ENCODE assay signal across 8 cellular contexts in the genomic region with DNA sequence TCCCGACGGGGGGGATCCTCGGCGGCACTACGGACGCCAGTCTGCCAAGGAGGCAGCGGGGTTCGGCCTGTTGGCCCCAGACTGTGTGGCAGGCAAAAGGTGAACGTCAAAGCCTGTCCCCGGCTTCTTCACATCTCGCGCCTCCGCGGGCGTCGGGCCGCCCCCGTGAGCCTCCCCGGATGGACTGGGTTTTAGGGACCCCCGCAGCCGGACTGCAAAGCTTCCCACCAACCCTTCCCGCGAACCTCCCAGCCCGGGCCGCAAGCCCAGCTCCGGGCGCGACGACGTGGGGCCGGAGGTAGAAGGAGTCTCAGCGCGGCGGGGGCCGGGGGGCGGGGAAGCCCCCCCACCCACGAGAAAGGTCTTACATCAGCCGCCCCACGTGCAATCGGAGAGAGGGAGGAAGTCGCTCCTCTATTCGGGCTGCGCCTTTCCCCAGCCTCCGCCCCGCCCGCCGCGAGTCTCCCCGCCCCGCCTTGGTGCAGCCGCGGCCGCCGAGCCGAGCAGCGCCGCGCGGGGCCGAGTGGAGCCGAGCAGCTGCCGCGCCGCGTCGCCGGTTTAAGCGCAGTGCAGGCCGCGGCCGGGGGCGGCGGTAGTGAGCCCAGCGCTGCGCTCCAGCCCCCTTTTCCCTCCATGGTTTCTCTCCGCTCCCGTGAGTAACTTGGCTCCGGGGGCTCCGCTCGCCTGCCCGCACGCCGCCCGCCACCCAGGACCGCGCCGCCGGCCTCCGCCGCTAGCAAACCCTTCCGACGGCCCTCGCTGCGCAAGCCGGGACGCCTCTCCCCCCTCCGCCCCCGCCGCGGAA. TPM values are rescaled to one million over a fixed set of nuclear protein-coding genes. Genes with fewer than 3 reads are reported as not detected.
DNase-seq lines count a peak whose midpoint lies in the region; ATAC-seq and TF ChIP-seq lines count a peak whose summit lies in the region.

A gene (plus strand): TSS at position 623 of the 805 bp plus-strand sequence. CDS start 215 bp downstream, outside the sequence.

- TF ChIP-seq CTCF in CD14-positive monocyte (IDR thresholded peaks at IDR 0.05) (peak; percentile 97), lower leg skin (IDR thresholded peaks at IDR 0.05) (no peak)

- no peak for TF ChIP-seq POLR2A in lower leg skin (IDR thresholded peaks at IDR 0.05)

- peaks cover 3 to 6% (median 3%) of the 10 kb centered on the region in 3 donors for H3K27me3 Mint-ChIP-seq in CD14-positive monocyte (ENCODE audit: low read depth in 3 of 3)

- no peaks in the 10 kb centered on the region for H3K36me3 Mint-ChIP-seq in CD14-positive monocyte

- peak within 1 kb of the TSS; percentile 83 to 90 for H3K4me3 Mint-ChIP-seq in CD14-positive monocyte

- H3K27ac Mint-ChIP-seq in CD14-positive monocyte, result peak within 1 kb of the TSS; percentile 59 to 89 (median 85)

- H3K4me1 Mint-ChIP-seq in CD14-positive monocyte, result peaks cover 31% of the 10 kb centered on the region

- H3K4me3 ChIP-seq in lower leg skin (ENCODE audit: low read depth, poor library complexity, severe bottlenecking), result peak within 1 kb of the TSS; percentile 98

- DNase-seq in CD14-positive monocyte (ENCODE audit: low spot score) (peak; percentile 86), NCI-H748 treated with DMSO at 0.1 percent for 48 hours (lab: John Stamatoyannopoulos, UW) (peak; percentile 60), dermis microvascular lymphatic vessel endothelial cell (ENCODE audit: low read depth in 2 of 2) (peak; percentile 67 to 92), lower leg skin (ENCODE audit: low spot score in 2 of 2) (peak; percentile 92 to 98)
- peak; percentile 95 to 96 for DNase-seq in activated CD4-positive, alpha-beta T cell treated with anti-CD3 and anti-CD28 coated beads, Interleukin-2, amount 50 U/mL, for 48 hours
- DNase-seq in stimulated activated CD4-positive, alpha-beta T cell treated with anti-CD3 and anti-CD28 coated beads, Interleukin-4, amount 100 ng/mL, for 4 hours, result peak; percentile 97 to 98

- ATAC-seq in GM19324 (IDR thresholded peaks at IDR 0.05; ENCODE audit: low FRiP score, unreplicated experiment) (peak; percentile 61), HG03460 (IDR thresholded peaks at IDR 0.05; ENCODE audit: unreplicated experiment) (peak; percentile 63)

- intact Hi-C loops in CD14-positive monocyte (cut with micrococcal nuclease) (loop anchor here in 1 of 2 donors (10.0 kb wide), 1 partner anchor 72 kb away; a partner anchor contains a TSS), lower leg skin (cut with DNase I; ENCODE audit: low total_unique reads) (no loop called here)

- WGBS in lower leg skin, 2 donors, result 0 to 1% methylated on average over 44 to 63 of the region's 100 CpGs

- H3K9me3 Mint-ChIP-seq in CD14-positive monocyte, result peaks cover 0 to 2% (median 0%) of the 10 kb centered on the region in 7 donors

RNA-seq across cellular contexts. Expression of the gene that starts here (rescaled TPM):
- 10 to 100 TPM; 30.8 to 40.7 TPM for polyA plus RNA-seq in CD14-positive monocyte
- total RNA-seq in dermis microvascular lymphatic vessel endothelial cell (5.1 and 5.8 TPM in 2 replicates), lower leg skin (10 to 100 TPM; 27.4 to 56.3 (median 39.0) TPM)

Comparison
In these comparisons a context has a peak if more than half of its experiments do, and no peak if none do; other contexts are left out.
1. Peak in every context shown above with its lines: DNase-seq, ATAC-seq and H3K4me3 ChIP-seq.